ENCODE assay signal across 8 cellular contexts in the genomic region with DNA sequence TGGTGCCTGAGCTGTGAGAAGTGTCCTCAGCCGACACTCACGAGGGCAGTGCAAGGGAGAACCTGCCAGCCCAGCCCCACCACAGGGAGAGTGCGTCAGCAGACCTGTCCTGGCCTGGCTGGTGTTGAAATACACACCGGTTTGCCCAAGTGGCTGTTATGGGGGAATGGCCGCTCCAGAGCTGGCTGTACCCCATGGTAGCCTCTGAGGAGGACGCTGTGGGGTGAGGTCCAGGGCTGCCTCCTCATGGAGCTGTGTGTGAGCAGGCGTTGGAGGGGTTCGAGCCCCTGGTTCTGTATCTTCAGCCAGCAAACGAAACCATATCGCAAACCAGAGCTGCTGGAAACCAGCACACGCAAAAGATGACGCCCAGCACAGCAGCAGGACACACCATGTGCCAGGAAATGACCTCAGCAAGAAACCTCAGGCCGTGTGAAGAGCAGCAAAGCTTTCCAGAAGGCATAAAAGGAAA. TPM values are rescaled to one million over a fixed set of nuclear protein-coding genes. Genes with fewer than 3 reads are reported as not detected.
A peak's percentile ranks its signal among the peaks of the same experiment; 100 is the strongest.
DNase-seq lines count a peak whose midpoint lies in the region; ATAC-seq and TF ChIP-seq lines count a peak whose summit lies in the region.

No MANE protein-coding gene starts in this region.

- no peaks in the 10 kb centered on the region for H3K9me3 ChIP-seq in ovary

- ATAC-seq in activated naive CD8-positive, alpha-beta T cell treated with anti-CD3 and anti-CD28 coated beads, Interleukin-2, amount 50 U/mL, for 24 hours = no peak
- ATAC-seq in Right ventricle myocardium superior (ENCODE audit: poor library complexity) = peak; percentile 72

- 70 to 84% (median 81%) methylated on average over 13 of the region's 13 CpGs for WGBS in ovary, 3 donors

- DNase-seq in H4 (ENCODE audit: low spot score) = peak; percentile 55
- DNase-seq in activated naive CD8-positive, alpha-beta T cell treated with anti-CD3 and anti-CD28 coated beads, Interleukin-2, amount 50 U/mL, for 24 hours = no peak
- DNase-seq in Right ventricle myocardium superior = peak; percentile 82
- DNase-seq in islet precursor cell = no peak
- DNase-seq in ovary = no peak
- no peak for DNase-seq in HEK293T (ENCODE audit: extremely low spot score)
- no peak for DNase-seq in stimulated activated naive CD4-positive, alpha-beta T cell (lab: John Stamatoyannopoulos, UW)

- no peak overlapping the region for H3K4me3 Mint-ChIP-seq in activated naive CD8-positive, alpha-beta T cell treated with anti-CD3 and anti-CD28 coated beads, Interleukin-2, amount 50 U/mL, for 24 hours

- no peak for TF ChIP-seq POLR2A in ovary (IDR thresholded peaks at IDR 0.05)

- H3K27me3 ChIP-seq in ovary = no peaks in the 10 kb centered on the region

- H3K27me3 Mint-ChIP-seq in activated naive CD8-positive, alpha-beta T cell treated with anti-CD3 and anti-CD28 coated beads, Interleukin-2, amount 50 U/mL, for 24 hours = no peaks in the 10 kb centered on the region

- no peaks in the 10 kb centered on the region for H3K36me3 Mint-ChIP-seq in activated naive CD8-positive, alpha-beta T cell treated with anti-CD3 and anti-CD28 coated beads, Interleukin-2, amount 50 U/mL, for 24 hours (ENCODE audit: low read depth)

- intact Hi-C loops in Right ventricle myocardium superior (cut with DNase I) = no loop called here
- intact Hi-C loops in ovary (cut with DNase I) = no loop called here

- peaks cover 4% of the 10 kb centered on the region for H3K4me1 Mint-ChIP-seq in activated naive CD8-positive, alpha-beta T cell treated with anti-CD3 and anti-CD28 coated beads, Interleukin-2, amount 50 U/mL, for 24 hours

- TF ChIP-seq CTCF in ovary (IDR thresholded peaks at IDR 0.05) = no peak

- H3K4me1 ChIP-seq in ovary (ENCODE audit: insufficient read depth) = peaks cover 3% of the 10 kb centered on the region

- H3K27ac ChIP-seq in skin epidermis (peak overlapping the region in 20 of 21 experiments; percentile 38 to 93 (median 74)), ovary (no peak overlapping the region)

- peak overlapping the region; percentile 68 for H3K27ac Mint-ChIP-seq in activated naive CD8-positive, alpha-beta T cell treated with anti-CD3 and anti-CD28 coated beads, Interleukin-2, amount 50 U/mL, for 24 hours

- no peak for TF ChIP-seq EP300 in ovary (IDR thresholded peaks at IDR 0.05)

- H3K9me3 Mint-ChIP-seq in activated naive CD8-positive, alpha-beta T cell treated with anti-CD3 and anti-CD28 coated beads, Interleukin-2, amount 50 U/mL, for 24 hours = no peaks in the 10 kb centered on the region

- H3K4me3 ChIP-seq in skin epidermis = no peak overlapping the region
- no peak overlapping the region for H3K4me3 ChIP-seq in ovary

- POLR2A ChIA-PET in HEK293T (lab: Yijun Ruan, JAX) = interaction anchor here (1.0 kb wide), 1 partner anchor 8 kb away, joined by 3 read pairs; no protein-coding TSS in a partner anchor

- H3K36me3 ChIP-seq in ovary = no peaks in the 10 kb centered on the region

- CTCF ChIA-PET in HEK293T (lab: Yijun Ruan, JAX) = no interaction called here

TF ChIP-seq in HEK293T, 16 proteins besides CTCF, POLR2A, EP300 and RAD21:
- TF ChIP-seq FOXA1 (IDR thresholded peaks at IDR 0.05) (no peak), LEF1 (IDR thresholded peaks at IDR 0.05; ENCODE audit: borderline replicate concordance) (no peak), SP1 (IDR thresholded peaks at IDR 0.05) (no peak)
TF ChIP-seq in HEK293T: peak in this region for 0.

RNA-seq across cellular contexts. Expression of a gene that starts 9.3 kb away (rescaled TPM):
- total RNA-seq in H4 (2014; rRNA removed; shearing (Covaris generic)) = 4.4 and 8.7 TPM in 2 replicates
- total RNA-seq in Right ventricle myocardium superior (159 TPM), ovary (10 to 100 TPM; 13.7 to 48.1 (median 20.9) TPM)
- polyA plus RNA-seq in ovary = 1 to 10 TPM; 2.2 to 6.7 TPM

Comparison
In these comparisons a context has a peak if more than half of its experiments do, and no peak if none do; other contexts are left out.
1. DNase-seq: peak in H4 (single experiment) and Right ventricle myocardium superior (single experiment); none in activated naive CD8-positive, alpha-beta T cell treated with anti-CD3 and anti-CD28 coated beads, Interleukin-2, amount 50 U/mL, for 24 hours (single experiment), islet precursor cell (single experiment), ovary (0 of 5), HEK293T (single experiment) and stimulated activated naive CD4-positive, alpha-beta T cell (0 of 6).
2. H3K27ac ChIP-seq: peak in skin epidermis (20 of 21); none in ovary (0 of 2).